2 cellular contexts compared by ENCODE assay signal in the genomic region with DNA sequence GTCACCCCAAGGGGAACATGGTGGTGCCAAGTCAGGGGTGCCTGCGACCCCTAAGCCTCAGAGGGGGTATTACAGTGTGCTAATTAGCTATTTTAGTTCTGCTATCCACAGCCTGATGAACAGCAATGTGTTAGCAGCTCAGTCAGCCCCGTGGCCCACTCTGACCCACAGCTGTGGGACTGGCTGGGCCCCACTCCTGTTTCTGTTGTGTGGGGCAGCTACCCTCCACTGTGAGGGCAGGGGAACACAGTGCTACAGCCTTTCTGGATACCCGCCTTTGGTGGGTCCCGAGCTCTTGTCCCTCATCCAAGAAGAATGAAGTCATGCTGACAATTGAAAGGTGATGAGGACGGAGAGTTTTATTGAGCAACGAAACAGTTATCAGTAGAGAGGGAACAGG.
TF ChIP-seq lines count a peak whose summit lies in the region.

No MANE protein-coding gene starts in this region.

TF ChIP-seq in HEK293, 187 proteins besides CTCF, POLR2A, EP300 and RAD21:
- TF ChIP-seq INSM2 (tag by site-specific recombination; IDR thresholded peaks at IDR 0.05) (no peak), SETDB1 (IDR thresholded peaks at IDR 0.05; ENCODE audit: insufficient read length, low read length) (peak; percentile 35), ZNF18 (tag by site-specific recombination; IDR thresholded peaks at IDR 0.05) (no peak), ZNF792 (tag by site-specific recombination; IDR thresholded peaks at IDR 0.05) (no peak), ZFP3 (tag by site-specific recombination; IDR thresholded peaks at IDR 0.05; ENCODE audit: low read depth) (no peak), ZNF544 (tag by site-specific recombination; IDR thresholded peaks at IDR 0.05) (no peak)
- TF ChIP-seq, protein P1, sequence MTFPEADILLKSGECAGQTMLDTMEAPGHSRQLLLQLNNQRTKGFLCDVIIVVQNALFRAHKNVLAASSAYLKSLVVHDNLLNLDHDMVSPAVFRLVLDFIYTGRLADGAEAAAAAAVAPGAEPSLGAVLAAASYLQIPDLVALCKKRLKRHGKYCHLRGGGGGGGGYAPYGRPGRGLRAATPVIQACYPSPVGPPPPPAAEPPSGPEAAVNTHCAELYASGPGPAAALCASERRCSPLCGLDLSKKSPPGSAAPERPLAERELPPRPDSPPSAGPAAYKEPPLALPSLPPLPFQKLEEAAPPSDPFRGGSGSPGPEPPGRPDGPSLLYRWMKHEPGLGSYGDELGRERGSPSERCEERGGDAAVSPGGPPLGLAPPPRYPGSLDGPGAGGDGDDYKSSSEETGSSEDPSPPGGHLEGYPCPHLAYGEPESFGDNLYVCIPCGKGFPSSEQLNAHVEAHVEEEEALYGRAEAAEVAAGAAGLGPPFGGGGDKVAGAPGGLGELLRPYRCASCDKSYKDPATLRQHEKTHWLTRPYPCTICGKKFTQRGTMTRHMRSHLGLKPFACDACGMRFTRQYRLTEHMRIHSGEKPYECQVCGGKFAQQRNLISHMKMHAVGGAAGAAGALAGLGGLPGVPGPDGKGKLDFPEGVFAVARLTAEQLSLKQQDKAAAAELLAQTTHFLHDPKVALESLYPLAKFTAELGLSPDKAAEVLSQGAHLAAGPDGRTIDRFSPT (tag by site-specific recombination; IDR thresholded peaks at IDR 0.05), result no peak
TF ChIP-seq in HEK293: peak in this region for 1.

TF ChIP-seq in H1, 55 proteins besides CTCF, POLR2A, EP300 and RAD21:
- no peak for TF ChIP-seq BRCA1 (IDR thresholded peaks at IDR 0.05; ENCODE audit: low read depth, low read length)
- no peak for TF ChIP-seq RNF2 (IDR thresholded peaks at IDR 0.05; ENCODE audit: borderline replicate concordance, low read depth, low read length, missing control alignments, poor library complexity, severe bottlenecking)
- no peak for TF ChIP-seq JUN (IDR thresholded peaks at IDR 0.05; ENCODE audit: low read depth, low read length)
- no peak for TF ChIP-seq TEAD4 (IDR thresholded peaks at IDR 0.05; ENCODE audit: low read depth, low read length)
- no peak for TF ChIP-seq MAX (IDR thresholded peaks at IDR 0.05)
- no peak for TF ChIP-seq SRF (IDR thresholded peaks at IDR 0.05; ENCODE audit: low read depth, low read length)
- TF ChIP-seq CEBPB (IDR thresholded peaks at IDR 0.05; ENCODE audit: low read depth, low read length), result no peak
- no peak for TF ChIP-seq CTBP2 (IDR thresholded peaks at IDR 0.05; ENCODE audit: borderline replicate concordance, insufficient read depth, insufficient read length, low read length)
- no peak for TF ChIP-seq FOSL1 (IDR thresholded peaks at IDR 0.05; ENCODE audit: insufficient read depth, low read depth, low read length)
